In the genomic region with DNA sequence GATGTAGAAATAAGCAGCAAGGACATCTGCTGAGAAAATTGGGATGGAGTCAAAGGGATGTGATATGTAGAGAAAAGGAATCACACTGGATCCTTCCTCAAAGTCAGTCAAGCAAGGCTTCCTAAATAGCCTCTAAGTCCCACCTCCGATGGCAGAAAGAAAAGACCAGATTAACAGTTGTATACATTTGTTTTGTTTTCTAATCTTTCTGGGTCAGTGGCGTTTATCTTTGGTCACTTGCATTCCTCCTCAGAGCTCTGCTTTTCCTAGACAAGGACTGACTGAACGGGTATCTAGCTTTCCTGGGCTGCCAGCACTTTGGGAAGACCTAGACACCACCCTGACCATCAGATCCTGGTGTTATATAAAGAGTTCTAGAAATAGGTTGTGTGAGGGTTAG, we compare ENCODE assay signal across 34 cellular contexts.
"Had no signal": no experiment of that assay in that cellular context is flagged by ENCODE, and none has a peak within 500 bp of the region (broad histone marks: within the 10 kb centered on the region; RNA-seq: fewer than 3 reads in every experiment).

No MANE protein-coding gene starts in this region.

- H3K27me3 ChIP-seq: MG63 had no signal

- DNase-seq: Karpas-422, Kasumi-1, MM.1S, MV-4-11, NCI-H1048, NCI-H1092, NCI-H1092 treated with DMSO at 0.1 percent for 48 hours, NCI-H1105, NCI-H1105 treated with DMSO at 0.1 percent for 48 hours, NCI-H1417, NCI-H1417 treated with DMSO at 0.1 percent for 48 hours, NCI-H1436, NCI-H1436 treated with DMSO at 0.1 percent for 48 hours, NCI-H146, NCI-H1694, NCI-H1694 treated with DMSO at 0.1 percent for 48 hours, NCI-H187, NCI-H187 treated with DMSO at 0.1 percent for 48 hours, NCI-H1930, NCI-H2029, NCI-H2029 treated with DMSO at 0.1 percent for 48 hours, NCI-H2081, NCI-H2081 treated with DMSO at 0.1 percent for 48 hours, NCI-H2171, NCI-H2171 treated with DMSO at 0.1 percent for 48 hours, NCI-H2227 treated with DMSO at 0.1 percent for 48 hours, NCI-H345, NCI-H446, NCI-H446 treated with DMSO at 0.1 percent for 48 hours, NCI-H510A, NCI-H510A treated with DMSO at 0.1 percent for 48 hours, NCI-H524, NCI-H524 treated with DMSO at 0.1 percent for 48 hours had no signal

- H3K4me3 ChIP-seq: MG63 had no signal

- H3K9me3 ChIP-seq: MG63 had no signal
